Comparison of ENCODE assay signal across 8 cellular contexts in the genomic region with DNA sequence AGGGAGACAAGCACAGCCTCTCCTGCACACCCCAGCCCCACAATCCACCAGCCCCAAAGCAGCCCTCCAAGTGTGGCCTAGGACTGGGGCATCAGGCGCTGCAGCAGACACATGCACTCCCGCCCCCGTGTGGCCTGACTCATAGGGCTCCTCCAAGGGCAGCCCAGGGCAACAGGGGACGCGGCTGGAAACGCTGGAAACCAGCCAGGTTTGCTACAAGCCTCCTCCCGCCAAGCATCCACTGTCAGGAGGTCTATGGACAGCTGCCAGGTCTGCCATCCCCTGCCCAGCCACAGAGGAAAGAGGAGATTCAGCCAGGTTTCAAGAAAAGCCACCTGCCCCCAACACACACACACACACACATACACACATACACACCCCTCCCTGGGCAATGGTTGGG. TPM values are rescaled to one million over a fixed set of nuclear protein-coding genes. Genes with fewer than 3 reads are reported as not detected.
DNase-seq lines count a peak whose midpoint lies in the region; ATAC-seq and TF ChIP-seq lines count a peak whose summit lies in the region.

No MANE protein-coding gene starts in this region.

- H3K27ac Mint-ChIP-seq in HFFc6, result no peak overlapping the region
- H3K27ac Mint-ChIP-seq in stimulated activated naive B cell treated with anti-CD40 and anti-IgM and Interleukin-4, amounts not matched to agents 10 μg/mL and 1 μg/mL and 100 μg/mL, for 72 hours, result peak overlapping the region; percentile 10

- H3K27ac ChIP-seq in OCI-LY3 (ENCODE audit: low read length) (no peak overlapping the region), transverse colon (no peak overlapping the region)

- H3K36me3 ChIP-seq in OCI-LY3 (replicated peaks; ENCODE audit: low read depth, low read length) (no peaks in the 10 kb centered on the region), transverse colon (no peaks in the 10 kb centered on the region)

- TF ChIP-seq POLR2A in transverse colon (IDR thresholded peaks at IDR 0.05), result no peak

- peaks cover 16% of the 10 kb centered on the region for H3K4me1 Mint-ChIP-seq in HFFc6 (ENCODE audit: low read depth)
- peaks cover 9 to 23% of the 10 kb centered on the region in 2 donors for H3K4me1 Mint-ChIP-seq in stimulated activated naive B cell treated with anti-CD40 and anti-IgM and Interleukin-4, amounts not matched to agents 10 μg/mL and 1 μg/mL and 100 μg/mL, for 72 hours

- H3K79me2 ChIP-seq in OCI-LY3 (ENCODE audit: low read length), result no peaks in the 10 kb centered on the region

- H3K36me3 Mint-ChIP-seq in HFFc6 (ENCODE audit: low read depth), result no peaks in the 10 kb centered on the region
- no peaks in the 10 kb centered on the region for H3K36me3 Mint-ChIP-seq in stimulated activated naive B cell treated with anti-CD40 and anti-IgM and Interleukin-4, amounts not matched to agents 10 μg/mL and 1 μg/mL and 100 μg/mL, for 72 hours

- H3K4me2 ChIP-seq in OCI-LY3 (ENCODE audit: low read length), result no peak overlapping the region

- in situ Hi-C loops in transverse colon (cut with MboI; ENCODE audit: low pct_ligation_motif_present in 1 of 4, low pct_unique_long_range_greater_than_20kb in 1 of 4, low sequenced_read_pairs in 3 of 4), result no loop called here

- DNase-seq in CD1c-positive myeloid dendritic cell (ENCODE audit: extremely low spot score), result peak; percentile 68
- no peak for DNase-seq in HFFc6
- peak; percentile 61 for DNase-seq in epithelial cell of esophagus (ENCODE audit: low read depth)
- no peak for DNase-seq in stimulated activated naive B cell treated with anti-CD40 and anti-IgM and Interleukin-4, amounts not matched to agents 10 μg/mL and 1 μg/mL and 100 μg/mL, for 72 hours
- no peak for DNase-seq in transverse colon

- H3K4me3 Mint-ChIP-seq in HFFc6, result no peak overlapping the region
- H3K4me3 Mint-ChIP-seq in stimulated activated naive B cell treated with anti-CD40 and anti-IgM and Interleukin-4, amounts not matched to agents 10 μg/mL and 1 μg/mL and 100 μg/mL, for 72 hours, result no peak overlapping the region

- H3K9ac ChIP-seq in OCI-LY3 (ENCODE audit: low read length), result no peak overlapping the region

- no peak for TF ChIP-seq EP300 in transverse colon (IDR thresholded peaks at IDR 0.05; ENCODE audit: low read depth)

- no peak overlapping the region for H3K4me3 ChIP-seq in OCI-LY3 (ENCODE audit: low read length)
- no peak overlapping the region for H3K4me3 ChIP-seq in epithelial cell of esophagus (ENCODE audit: low read length)
- no peak overlapping the region for H3K4me3 ChIP-seq in transverse colon

- 18% methylated on average over 7 of the region's 7 CpGs; no CpG with 5 or more reads in 1 of the 2 donors for WGBS in transverse colon (ENCODE audit: low coverage in 1 of 2), 2 donors

- H3K4me1 ChIP-seq in OCI-LY3 (ENCODE audit: low read length) (peaks cover 10% of the 10 kb centered on the region), transverse colon (peaks cover 5 to 11% (median 7%) of the 10 kb centered on the region in 4 donors)

- intact Hi-C loops in transverse colon (cut with DNase I; ENCODE audit: low total_unique reads), result no loop called here

- peaks cover 43% of the 10 kb centered on the region for H3K27me3 Mint-ChIP-seq in HFFc6 (ENCODE audit: insufficient read depth)
- peaks cover 76 to 83% of the 10 kb centered on the region in 2 donors for H3K27me3 Mint-ChIP-seq in stimulated activated naive B cell treated with anti-CD40 and anti-IgM and Interleukin-4, amounts not matched to agents 10 μg/mL and 1 μg/mL and 100 μg/mL, for 72 hours

- H3K9me3 ChIP-seq in OCI-LY3 (ENCODE audit: insufficient read depth, low read length), result no peaks in the 10 kb centered on the region
- no peaks in the 10 kb centered on the region for H3K9me3 ChIP-seq in transverse colon

- H2AFZ ChIP-seq in OCI-LY3 (ENCODE audit: low read depth, low read length), result no peak overlapping the region

- TF ChIP-seq CTCF in HFFc6 (IDR thresholded peaks at IDR 0.05), result peak; percentile 50; the same call in 1 of the 2 replicates
- TF ChIP-seq CTCF in OCI-LY3 (IDR thresholded peaks at IDR 0.05; ENCODE audit: low read depth, low read length), result peak; percentile 33
- peak; percentile 28 for TF ChIP-seq CTCF in epithelial cell of esophagus (IDR thresholded peaks at IDR 0.05; ENCODE audit: insufficient read depth, low read depth, low read length, missing control alignments)
- TF ChIP-seq CTCF in transverse colon (IDR thresholded peaks at IDR 0.05), result no peak

- no peaks in the 10 kb centered on the region for H4K20me1 ChIP-seq in OCI-LY3 (ENCODE audit: insufficient read depth, low read length)

- H3K27me3 ChIP-seq in OCI-LY3 (ENCODE audit: low read depth, low read length) (peaks cover 43% of the 10 kb centered on the region), transverse colon (peaks cover 63% of the 10 kb centered on the region)

- no peaks in the 10 kb centered on the region for H3K9me3 Mint-ChIP-seq in HFFc6
- H3K9me3 Mint-ChIP-seq in stimulated activated naive B cell treated with anti-CD40 and anti-IgM and Interleukin-4, amounts not matched to agents 10 μg/mL and 1 μg/mL and 100 μg/mL, for 72 hours, result no peaks in the 10 kb centered on the region

- peak in 1 of 2 donors; percentile 47 for ATAC-seq in stimulated activated naive B cell treated with anti-CD40 and anti-IgM and Interleukin-4, amounts not matched to agents 10 μg/mL and 1 μg/mL and 100 μg/mL, for 72 hours (replicated peaks)
- no peak for ATAC-seq in HG02973 (IDR thresholded peaks at IDR 0.05; ENCODE audit: unreplicated experiment)
- no peak for ATAC-seq in HG03378 (IDR thresholded peaks at IDR 0.05; ENCODE audit: unreplicated experiment)

RNA-seq across cellular contexts. Expression of gene SRCIN1, which starts 25.8 kb away (rescaled TPM):
- not detected for total RNA-seq in HFFc6 (2021; fragmentation: NEBNext Ultra II Directional; extraction: Animal tissue kit (Norgen Biotek cat#: 25700))
- 1 to 10 TPM; 1.8 to 8.8 (median 5.2) TPM for total RNA-seq in transverse colon

Comparison
In these comparisons a context has a peak if more than half of its experiments do, and no peak if none do; other contexts are left out.
1. DNase-seq: peak in CD1c-positive myeloid dendritic cell (single experiment) and epithelial cell of esophagus (single experiment); none in HFFc6 (single experiment), stimulated activated naive B cell treated with anti-CD40 and anti-IgM and Interleukin-4, amounts not matched to agents 10 μg/mL and 1 μg/mL and 100 μg/mL, for 72 hours (single experiment) and transverse colon (single experiment).
2. CTCF ChIP-seq: peak in HFFc6 (single experiment), OCI-LY3 (single experiment) and epithelial cell of esophagus (single experiment); none in transverse colon (0 of 5).